Comparison of ENCODE assay signal across 33 cellular contexts in genomic region chrX:18545771-18546170, GRCh38.
"Had no signal": no experiment of that assay in that cellular context is flagged by ENCODE, and none has a peak within 500 bp of the region (broad histone marks: within the 10 kb centered on the region; RNA-seq: fewer than 3 reads in every experiment).

No MANE protein-coding gene starts in this region.

- H3K27ac Mint-ChIP-seq: activated B cell treated with CpG ODN at 0.5 μM for 24 hours; activated CD8-positive, alpha-beta T cell treated with anti-CD3 and anti-CD28 coated beads for 36 hours; activated naive CD8-positive, alpha-beta T cell; activated T-helper 17 cell treated with anti-CD3 and anti-CD28 coated beads, Interleukin-2, amount 50 U/mL, for 72 hours; effector memory CD8-positive, alpha-beta T cell; T-helper 17 cell; T-helper 2 cell treated with Interferon-gamma antibody and Interleukin-4, amounts not matched to agents 5 μg/mL and 100 μg/mL, for 36 hours had no signal

- H3K9me3 ChIP-seq: body of pancreas, esophagus muscularis mucosa, gastrocnemius medialis, heart left ventricle had no signal

- H3K27me3 ChIP-seq: body of pancreas, esophagus muscularis mucosa, foreskin keratinocyte, gastrocnemius medialis had no signal

- DNase-seq: activated B cell treated with CpG ODN at 0.5 μM for 24 hours; activated CD4-positive, alpha-beta T cell treated with anti-CD3 and anti-CD28 coated beads for 48 hours; activated CD4-positive, alpha-beta T cell treated with anti-CD3 and anti-CD28 coated beads, Interleukin-2, amount 50 U/mL, for 1 hour; activated CD4-positive, alpha-beta T cell treated with anti-CD3 and anti-CD28 coated beads, Interleukin-2, amount 50 U/mL, for 48 hours; activated CD8-positive, alpha-beta memory T cell treated with anti-CD3 and anti-CD28 coated beads for 24 hours; activated CD8-positive, alpha-beta T cell treated with anti-CD3 and anti-CD28 coated beads for 36 hours; activated effector memory CD4-positive, alpha-beta T cell treated with Interleukin-2 at 50 U/mL for 16 hours; activated gamma-delta T cell treated with Interleukin-2 at 50 U/mL for 16 hours; activated naive CD4-positive, alpha-beta T cell treated with anti-CD3 and anti-CD28 coated beads, Interleukin-2, amount 50 U/mL, for 16 hours; activated naive CD4-positive, alpha-beta T cell treated with Interleukin-2 at 50 U/mL for 16 hours; activated T-cell treated with anti-CD3 and anti-CD28 coated beads, Interleukin-2, amount 50 U/mL, for 4 hours; amniotic stem cell; anterior cingulate cortex; body of pancreas; caudate nucleus; cortex of kidney; dermis blood vessel endothelial cell; effector CD4-positive, alpha-beta T cell; effector memory CD8-positive, alpha-beta T cell; erythroblast; foreskin keratinocyte; gastrocnemius medialis; glutamatergic neuron; heart left ventricle; T-helper 17 cell; T1000; WERI-Rb-1 had no signal

- H3K4me3 ChIP-seq: body of pancreas, esophagus muscularis mucosa, gastrocnemius medialis, heart left ventricle had no signal

- H3K36me3 ChIP-seq: esophagus muscularis mucosa, gastrocnemius medialis, heart left ventricle had no signal

- H3K4me3 Mint-ChIP-seq: activated B cell treated with CpG ODN at 0.5 μM for 24 hours; activated CD8-positive, alpha-beta T cell treated with anti-CD3 and anti-CD28 coated beads for 36 hours; activated naive CD8-positive, alpha-beta T cell; activated T-cell treated with anti-CD3 and anti-CD28 coated beads, Interleukin-2, amount 50 U/mL, for 4 hours; activated T-helper 17 cell treated with anti-CD3 and anti-CD28 coated beads, Interleukin-2, amount 50 U/mL, for 72 hours; effector memory CD8-positive, alpha-beta T cell; T-helper 17 cell; T-helper 2 cell treated with Interferon-gamma antibody and Interleukin-4, amounts not matched to agents 5 μg/mL and 100 μg/mL, for 36 hours had no signal

- H3K27ac ChIP-seq: body of pancreas, esophagus muscularis mucosa, foreskin keratinocyte, gastrocnemius medialis, heart left ventricle, WERI-Rb-1 had no signal

- FAIRE-seq: colon had no signal

- H3K4me1 Mint-ChIP-seq: activated T-helper 17 cell treated with anti-CD3 and anti-CD28 coated beads, Interleukin-2, amount 50 U/mL, for 72 hours; T-helper 17 cell had no signal

- H3K4me1 ChIP-seq: body of pancreas, gastrocnemius medialis had no signal

- H3K9me3 Mint-ChIP-seq: activated B cell treated with CpG ODN at 0.5 μM for 24 hours; activated CD8-positive, alpha-beta T cell treated with anti-CD3 and anti-CD28 coated beads for 36 hours; activated T-cell treated with anti-CD3 and anti-CD28 coated beads, Interleukin-2, amount 50 U/mL, for 4 hours; activated T-helper 17 cell treated with anti-CD3 and anti-CD28 coated beads, Interleukin-2, amount 50 U/mL, for 72 hours; effector memory CD8-positive, alpha-beta T cell; T-helper 2 cell treated with Interferon-gamma antibody and Interleukin-4, amounts not matched to agents 5 μg/mL and 100 μg/mL, for 36 hours had no signal

- H3K27me3 Mint-ChIP-seq: activated B cell treated with CpG ODN at 0.5 μM for 24 hours; activated CD8-positive, alpha-beta T cell treated with anti-CD3 and anti-CD28 coated beads for 36 hours; activated naive CD8-positive, alpha-beta T cell; activated T-helper 17 cell treated with anti-CD3 and anti-CD28 coated beads, Interleukin-2, amount 50 U/mL, for 72 hours; effector memory CD8-positive, alpha-beta T cell; T-helper 17 cell had no signal

- ATAC-seq: activated CD4-positive, CD25-positive, alpha-beta regulatory T cell treated with anti-CD3 and anti-CD28 coated beads, Interleukin-2, amount 50 U/mL, for 24 hours; activated CD8-positive, alpha-beta T cell treated with anti-CD3 and anti-CD28 coated beads for 36 hours; activated T-cell treated with anti-CD3 and anti-CD28 coated beads, Interleukin-2, amount 50 U/mL, for 4 hours; activated T-helper 17 cell treated with anti-CD3 and anti-CD28 coated beads, Interleukin-2, amount 50 U/mL, for 72 hours; body of pancreas; effector memory CD8-positive, alpha-beta T cell; foreskin keratinocyte; gastrocnemius medialis; heart left ventricle; T-helper 17 cell had no signal
